9 cellular contexts compared by ENCODE assay signal in genomic region chr1:156095906-156096508, GRCh38. TPM values are rescaled to one million over a fixed set of nuclear protein-coding genes. Genes with fewer than 3 reads are reported as not detected.
DNase-seq lines count a peak whose midpoint lies in the region; ATAC-seq and TF ChIP-seq lines count a peak whose summit lies in the region.
"Had no signal": no experiment of that assay in that cellular context is flagged by ENCODE, and none has a peak within 500 bp of the region (broad histone marks: within the 10 kb centered on the region; RNA-seq: fewer than 3 reads in every experiment).

No MANE protein-coding gene starts in this region.

- H3K79me2 ChIP-seq in fibroblast of lung (ENCODE audit: control insufficient read depth, insufficient read depth, low read length): no peaks in the 10 kb centered on the region

- H3K27me3 Mint-ChIP-seq in activated CD4-positive, alpha-beta T cell treated with anti-CD3 and anti-CD28 coated beads for 36 hours: peaks cover 9% of the 10 kb centered on the region
- H3K27me3 Mint-ChIP-seq in activated CD4-positive, alpha-beta T cell treated with anti-CD3 and anti-CD28 coated beads, Interleukin-2, amount 10 ng/mL, durations not matched to agents 7 days and 5 days: peaks cover 21% of the 10 kb centered on the region
- H3K27me3 Mint-ChIP-seq in T-helper 17 cell: no peaks in the 10 kb centered on the region

- peak; percentile 21 for ATAC-seq in activated CD4-positive, alpha-beta T cell treated with anti-CD3 and anti-CD28 coated beads for 36 hours
- ATAC-seq in T-helper 17 cell (no peak), GM19455 (IDR thresholded peaks at IDR 0.05; ENCODE audit: unreplicated experiment) (no peak)
- ATAC-seq in stimulated activated effector memory CD8-positive, alpha-beta T cell treated with anti-CD3 and anti-CD28 coated beads, Interleukin-12 subunit alpha, Interleukin-12 subunit beta, amount 100 ng/mL, for 72 hours: no peak

- no peaks in the 10 kb centered on the region for H3K36me3 ChIP-seq in fibroblast of lung (ENCODE audit: control insufficient read depth, insufficient read depth, low read length)

- H3K27me3 ChIP-seq in fibroblast of lung (ENCODE audit: control insufficient read depth, insufficient read depth, low read length): no peaks in the 10 kb centered on the region

- no peak overlapping the region for H3K9ac ChIP-seq in fibroblast of lung (ENCODE audit: insufficient read depth, low read length)

- no peaks in the 10 kb centered on the region for H4K20me1 ChIP-seq in fibroblast of lung (ENCODE audit: control insufficient read depth, extremely low read depth, insufficient read depth, low read length)

- H3K4me1 Mint-ChIP-seq in activated CD4-positive, alpha-beta T cell treated with anti-CD3 and anti-CD28 coated beads for 36 hours: peaks cover 55% of the 10 kb centered on the region
- H3K4me1 Mint-ChIP-seq in activated CD4-positive, alpha-beta T cell treated with anti-CD3 and anti-CD28 coated beads, Interleukin-2, amount 10 ng/mL, durations not matched to agents 7 days and 5 days: peaks cover 42% of the 10 kb centered on the region
- peaks cover 45% of the 10 kb centered on the region for H3K4me1 Mint-ChIP-seq in T-helper 17 cell
- peaks cover 57% of the 10 kb centered on the region for H3K4me1 Mint-ChIP-seq in stimulated activated effector memory CD8-positive, alpha-beta T cell treated with anti-CD3 and anti-CD28 coated beads, Interleukin-12 subunit alpha, Interleukin-12 subunit beta, amount 100 ng/mL, for 72 hours

- no peak for TF ChIP-seq CTCF in fibroblast of lung (conservative IDR thresholded peaks at IDR 0.05 in 1 of 2, IDR thresholded peaks at IDR 0.05 in 1 of 2; ENCODE audit: low read depth in 1 of 2, low read length in 2 of 2)

- peaks cover 8% of the 10 kb centered on the region for H3K4me1 ChIP-seq in fibroblast of lung (ENCODE audit: control insufficient read depth, extremely low read depth, insufficient read depth, low read length)

- H3K36me3 Mint-ChIP-seq in activated CD4-positive, alpha-beta T cell treated with anti-CD3 and anti-CD28 coated beads for 36 hours (ENCODE audit: low read depth): peaks cover 2% of the 10 kb centered on the region
- no peaks in the 10 kb centered on the region for H3K36me3 Mint-ChIP-seq in activated CD4-positive, alpha-beta T cell treated with anti-CD3 and anti-CD28 coated beads, Interleukin-2, amount 10 ng/mL, durations not matched to agents 7 days and 5 days (ENCODE audit: low read depth)
- H3K36me3 Mint-ChIP-seq in T-helper 17 cell (ENCODE audit: low read depth): no peaks in the 10 kb centered on the region
- H3K36me3 Mint-ChIP-seq in stimulated activated effector memory CD8-positive, alpha-beta T cell treated with anti-CD3 and anti-CD28 coated beads, Interleukin-12 subunit alpha, Interleukin-12 subunit beta, amount 100 ng/mL, for 72 hours: peaks cover 27% of the 10 kb centered on the region

- POLR2A ChIA-PET in activated CD4-positive, alpha-beta T cell treated with anti-CD3 and anti-CD28 coated beads for 36 hours (lab: Charles Lee): interaction anchor here (1.0 to 7.0 kb wide), 8 partner anchors 10 to 129 kb away, joined by 4 to 103 read pairs (median 21); partner anchors contain the start of genes LMNA and PMF1
- POLR2A ChIA-PET in activated CD4-positive, alpha-beta T cell treated with anti-CD3 and anti-CD28 coated beads, Interleukin-2, amount 10 ng/mL, durations not matched to agents 7 days and 5 days (lab: Charles Lee): interaction anchor here (1.4 kb wide), 2 partner anchors 9 to 32 kb away, joined by 3 to 11 read pairs; no protein-coding TSS in a partner anchor

- no peak overlapping the region for H3K4me2 ChIP-seq in fibroblast of lung (ENCODE audit: extremely low read depth, insufficient read depth, low read length)

- H3K9me3 Mint-ChIP-seq in activated CD4-positive, alpha-beta T cell treated with anti-CD3 and anti-CD28 coated beads for 36 hours (ENCODE audit: low read depth): no peaks in the 10 kb centered on the region
- H3K9me3 Mint-ChIP-seq in activated CD4-positive, alpha-beta T cell treated with anti-CD3 and anti-CD28 coated beads, Interleukin-2, amount 10 ng/mL, durations not matched to agents 7 days and 5 days: no peaks in the 10 kb centered on the region
- no peaks in the 10 kb centered on the region for H3K9me3 Mint-ChIP-seq in stimulated activated effector memory CD8-positive, alpha-beta T cell treated with anti-CD3 and anti-CD28 coated beads, Interleukin-12 subunit alpha, Interleukin-12 subunit beta, amount 100 ng/mL, for 72 hours

- peak overlapping the region; percentile 16 for H3K4me3 Mint-ChIP-seq in activated CD4-positive, alpha-beta T cell treated with anti-CD3 and anti-CD28 coated beads for 36 hours
- no peak overlapping the region for H3K4me3 Mint-ChIP-seq in activated CD4-positive, alpha-beta T cell treated with anti-CD3 and anti-CD28 coated beads, Interleukin-2, amount 10 ng/mL, durations not matched to agents 7 days and 5 days
- H3K4me3 Mint-ChIP-seq in T-helper 17 cell: peak overlapping the region; percentile 75
- peak overlapping the region; percentile 62 for H3K4me3 Mint-ChIP-seq in stimulated activated effector memory CD8-positive, alpha-beta T cell treated with anti-CD3 and anti-CD28 coated beads, Interleukin-12 subunit alpha, Interleukin-12 subunit beta, amount 100 ng/mL, for 72 hours

- H2AFZ ChIP-seq in fibroblast of lung (ENCODE audit: low read length): no peak overlapping the region

- H3K27ac Mint-ChIP-seq in activated CD4-positive, alpha-beta T cell treated with anti-CD3 and anti-CD28 coated beads for 36 hours: peak overlapping the region; percentile 94
- no peak overlapping the region for H3K27ac Mint-ChIP-seq in activated CD4-positive, alpha-beta T cell treated with anti-CD3 and anti-CD28 coated beads, Interleukin-2, amount 10 ng/mL, durations not matched to agents 7 days and 5 days
- H3K27ac Mint-ChIP-seq in T-helper 17 cell: peak overlapping the region; percentile 100
- peak overlapping the region; percentile 97 for H3K27ac Mint-ChIP-seq in stimulated activated effector memory CD8-positive, alpha-beta T cell treated with anti-CD3 and anti-CD28 coated beads, Interleukin-12 subunit alpha, Interleukin-12 subunit beta, amount 100 ng/mL, for 72 hours

- peak; percentile 67 for DNase-seq in activated CD4-positive, alpha-beta T cell treated with anti-CD3 and anti-CD28 coated beads for 36 hours
- no peak for DNase-seq in activated CD4-positive, alpha-beta T cell treated with anti-CD3 and anti-CD28 coated beads, Interleukin-2, amount 10 ng/mL, durations not matched to agents 7 days and 5 days
- no peak for DNase-seq in T-helper 17 cell
- DNase-seq in fibroblast of lung (ENCODE audit: low read depth in 2 of 2): no peak
- no peak for DNase-seq in stimulated activated effector memory CD8-positive, alpha-beta T cell treated with anti-CD3 and anti-CD28 coated beads, Interleukin-12 subunit alpha, Interleukin-12 subunit beta, amount 100 ng/mL, for 72 hours (ENCODE audit: low spot score in 2 of 2)
- DNase-seq in middle frontal gyrus (ENCODE audit: extremely low spot score, low spot score): no peak
- DNase-seq in NCI-H748 (lab: John Stamatoyannopoulos, UW; ENCODE audit: unreplicated experiment): no peak

- H3K9me3 ChIP-seq in T-helper 17 cell (ENCODE audit: control insufficient read depth, low read length, poor library complexity, severe bottlenecking): no peaks in the 10 kb centered on the region
- no peaks in the 10 kb centered on the region for H3K9me3 ChIP-seq in fibroblast of lung (ENCODE audit: control insufficient read depth, insufficient read depth, low read depth, low read length)

- intact Hi-C loops in activated CD4-positive, alpha-beta T cell treated with anti-CD3 and anti-CD28 coated beads for 36 hours (cut with DNase I, micrococcal nuclease): loop anchor here (1.0 to 5.0 kb wide), 4 partner anchors 19 to 406 kb away; partner anchors contain the start of genes LMNA (in 1 of the 2) and MEF2D (in 1 of the 2)

- H3K4me3 ChIP-seq in fibroblast of lung (replicated peaks in 1 of 4; ENCODE audit: control extremely low read depth in 1 of 4, insufficient read depth in 1 of 4, low read depth in 3 of 4, low read length in 4 of 4): no peak overlapping the region

- CTCF ChIA-PET in activated CD4-positive, alpha-beta T cell treated with anti-CD3 and anti-CD28 coated beads for 36 hours (lab: Charles Lee): interaction anchor here (0.5 to 29.4 kb wide), 15 partner anchors 9 to 187 kb away, joined by 3 to 929 read pairs (median 9); partner anchors contain the start of genes LMNA, PMF1 and SMG5
- CTCF ChIA-PET in activated CD4-positive, alpha-beta T cell treated with anti-CD3 and anti-CD28 coated beads, Interleukin-2, amount 10 ng/mL, durations not matched to agents 7 days and 5 days (lab: Charles Lee): interaction anchor here (0.9 to 26.9 kb wide), 16 partner anchors 10 to 350 kb away, joined by 3 to 645 read pairs (median 5); partner anchors contain the start of genes KHDC4, LMNA, PAQR6 and SLC25A44

- H3K27ac ChIP-seq in fibroblast of lung (ENCODE audit: insufficient read depth, low read length): peak overlapping the region; percentile 50

RNA-seq across cellular contexts. Expression of gene MEX3A, which starts 13.7 kb away (rescaled TPM):
- total RNA-seq in activated CD4-positive, alpha-beta T cell treated with anti-CD3 and anti-CD28 coated beads for 36 hours: under 1 TPM; 0.48 to 0.79 TPM
- total RNA-seq in activated CD4-positive, alpha-beta T cell treated with anti-CD3 and anti-CD28 coated beads, Interleukin-2, amount 10 ng/mL, durations not matched to agents 7 days and 5 days: under 1 TPM; 0.02 to 0.05 TPM
- total RNA-seq in T-helper 17 cell: not detected
- total RNA-seq in fibroblast of lung: 1.5 and 1.7 TPM in 2 replicates
- polyA plus RNA-seq in fibroblast of lung: 0.96 and 2.1 TPM in 2 replicates
- 0.94 and 2.9 TPM in 2 replicates for polyA plus RNA-seq in fibroblast of lung (2012)
- 2.4 and 3.9 TPM in 2 replicates for polyA minus RNA-seq in fibroblast of lung (ENCODE audit: low replicate concordance)

RNA-seq across cellular contexts. Expression of gene LMNA, which starts 18.5 kb away (rescaled TPM):
- 100 to 1,000 TPM; 184 to 218 TPM for total RNA-seq in activated CD4-positive, alpha-beta T cell treated with anti-CD3 and anti-CD28 coated beads for 36 hours
- total RNA-seq in activated CD4-positive, alpha-beta T cell treated with anti-CD3 and anti-CD28 coated beads, Interleukin-2, amount 10 ng/mL, durations not matched to agents 7 days and 5 days: 10 to 100 TPM; 38.3 to 43.5 TPM
- total RNA-seq in T-helper 17 cell (1,000 to 10,000 TPM in 1 of 2 donors, 100 to 1,000 TPM in 1; 919 to 1,908 TPM), fibroblast of lung (780 and 1,150 TPM in 2 replicates)
- polyA plus RNA-seq in fibroblast of lung: 613 and 813 TPM in 2 replicates
- 891 and 1,369 TPM in 2 replicates for polyA plus RNA-seq in fibroblast of lung (2012)
- polyA minus RNA-seq in fibroblast of lung (ENCODE audit: low replicate concordance): 720 and 826 TPM in 2 replicates

RNA-seq across cellular contexts. Expression of gene RAB25, which starts 35.0 kb away (rescaled TPM):
- under 1 TPM; 0.46 to 0.77 TPM for total RNA-seq in activated CD4-positive, alpha-beta T cell treated with anti-CD3 and anti-CD28 coated beads for 36 hours
- under 1 TPM in 1 of 2 experiments, not detected in 1; 0.50 TPM for total RNA-seq in activated CD4-positive, alpha-beta T cell treated with anti-CD3 and anti-CD28 coated beads, Interleukin-2, amount 10 ng/mL, durations not matched to agents 7 days and 5 days
- total RNA-seq in T-helper 17 cell: 1 to 10 TPM; 1.4 to 1.8 TPM
- not detected in 2 replicates for total RNA-seq in fibroblast of lung
- not detected in 2 replicates for polyA plus RNA-seq in fibroblast of lung
- not detected in 2 replicates for polyA plus RNA-seq in fibroblast of lung (2012)
- polyA minus RNA-seq in fibroblast of lung (ENCODE audit: low replicate concordance): 1.2 TPM in 1 of 2 replicates, not detected in the other
- total RNA-seq: frontal cortex had no signal

RNA-seq across cellular contexts. Expression of gene LAMTOR2, which starts 41.4 kb away (rescaled TPM):
- total RNA-seq in activated CD4-positive, alpha-beta T cell treated with anti-CD3 and anti-CD28 coated beads for 36 hours: 10 to 100 TPM; 26.1 to 50.3 TPM
- total RNA-seq in activated CD4-positive, alpha-beta T cell treated with anti-CD3 and anti-CD28 coated beads, Interleukin-2, amount 10 ng/mL, durations not matched to agents 7 days and 5 days: 10 to 100 TPM; 41.3 to 61.0 TPM
- total RNA-seq in T-helper 17 cell (10 to 100 TPM; 19.4 to 21.4 TPM), fibroblast of lung (75.0 and 84.7 TPM in 2 replicates)
- 56.3 and 59.0 TPM in 2 replicates for polyA plus RNA-seq in fibroblast of lung
- 91.5 and 97.8 TPM in 2 replicates for polyA plus RNA-seq in fibroblast of lung (2012)
- polyA minus RNA-seq in fibroblast of lung (ENCODE audit: low replicate concordance): 40.3 and 60.4 TPM in 2 replicates

RNA-seq across cellular contexts. Expression of gene UBQLN4, which starts 42.4 kb away (rescaled TPM):
- total RNA-seq in activated CD4-positive, alpha-beta T cell treated with anti-CD3 and anti-CD28 coated beads for 36 hours: 10 to 100 TPM; 34.5 to 49.0 TPM
- total RNA-seq in activated CD4-positive, alpha-beta T cell treated with anti-CD3 and anti-CD28 coated beads, Interleukin-2, amount 10 ng/mL, durations not matched to agents 7 days and 5 days: 10 to 100 TPM; 30.8 to 34.0 TPM
- total RNA-seq in T-helper 17 cell (10 to 100 TPM; 21.9 to 22.7 TPM), fibroblast of lung (8.7 and 11.1 TPM in 2 replicates)
- 12.5 and 26.0 TPM in 2 replicates for polyA plus RNA-seq in fibroblast of lung
- 12.7 and 23.8 TPM in 2 replicates for polyA plus RNA-seq in fibroblast of lung (2012)
- polyA minus RNA-seq in fibroblast of lung (ENCODE audit: low replicate concordance): 26.8 and 49.7 TPM in 2 replicates

Comparison
In these comparisons a context has a peak if more than half of its experiments do, and no peak if none do; other contexts are left out.
1. RNA of gene LMNA, which starts 18.5 kb away (total RNA-seq): 919 to 1,908 TPM in T-helper 17 cell, 780 to 1,150 TPM in fibroblast of lung and 184 to 218 TPM in activated CD4-positive, alpha-beta T cell treated with anti-CD3 and anti-CD28 coated beads for 36 hours; 38.3 to 43.5 TPM in activated CD4-positive, alpha-beta T cell treated with anti-CD3 and anti-CD28 coated beads, Interleukin-2, amount 10 ng/mL, durations not matched to agents 7 days and 5 days; every median in the first group is over 4 times any median in the second.